In genomic region chr16:57795431-57795878, GRCh38 we compare ENCODE assay signal across 9 cellular contexts. TPM values are rescaled to one million over a fixed set of nuclear protein-coding genes. Genes with fewer than 3 reads are reported as not detected.
DNase-seq lines count a peak whose midpoint lies in the region; ATAC-seq, FAIRE-seq and TF ChIP-seq lines count a peak whose summit lies in the region.
"Had no signal": no experiment of that assay in that cellular context is flagged by ENCODE, and none has a peak within 500 bp of the region (broad histone marks: within the 10 kb centered on the region; RNA-seq: fewer than 3 reads in every experiment).

No MANE protein-coding gene starts in this region.

- no peaks in the 10 kb centered on the region for H3K79me2 ChIP-seq in GM23338 (replicated peaks; ENCODE audit: insufficient read depth)

- H2AFZ ChIP-seq in GM23338, result peak overlapping the region; percentile 87; the same call in 1 of the 2 replicates

- H3K36me3 ChIP-seq in GM23338 (ENCODE audit: insufficient read depth), result no peaks in the 10 kb centered on the region

- H3K27me3 Mint-ChIP-seq in GM23338 (ENCODE audit: insufficient read depth, low read depth, poor library complexity), result peaks cover 17% of the 10 kb centered on the region
- peaks cover 7% of the 10 kb centered on the region for H3K27me3 Mint-ChIP-seq in activated CD8-positive, alpha-beta T cell treated with anti-CD3 and anti-CD28 coated beads, Interleukin-2, amount 10 ng/mL, durations not matched to agents 7 days and 5 days (ENCODE audit: low read depth)
- H3K27me3 Mint-ChIP-seq in stimulated activated naive CD8-positive, alpha-beta T cell treated with anti-CD3 and anti-CD28 coated beads, Interleukin-15, amount 100 ng/mL, for 72 hours, result peaks cover 18% of the 10 kb centered on the region

- H3K4me1 ChIP-seq in GM23338 (ENCODE audit: insufficient read depth), result peaks cover 25% of the 10 kb centered on the region

- 0 out of 2 replicates have a peak overlapping the region, but pooled peaks have one; percentile 45 for H3K27ac ChIP-seq in GM23338 (ENCODE audit: low read depth)

- H3K4me3 Mint-ChIP-seq in GM23338, result no peak overlapping the region
- no peak overlapping the region for H3K4me3 Mint-ChIP-seq in activated CD8-positive, alpha-beta T cell treated with anti-CD3 and anti-CD28 coated beads, Interleukin-2, amount 10 ng/mL, durations not matched to agents 7 days and 5 days
- H3K4me3 Mint-ChIP-seq in stimulated activated naive CD8-positive, alpha-beta T cell treated with anti-CD3 and anti-CD28 coated beads, Interleukin-15, amount 100 ng/mL, for 72 hours, result no peak overlapping the region

- peak; percentile 55 for ATAC-seq in GM23338
- peak; percentile 60 for ATAC-seq in activated CD8-positive, alpha-beta T cell treated with anti-CD3 and anti-CD28 coated beads, Interleukin-2, amount 10 ng/mL, durations not matched to agents 7 days and 5 days
- ATAC-seq in left ventricle myocardium superior, result peak; percentile 15
- peak; percentile 60 for ATAC-seq in stimulated activated naive CD8-positive, alpha-beta T cell treated with anti-CD3 and anti-CD28 coated beads, Interleukin-15, amount 100 ng/mL, for 72 hours
- no peak for ATAC-seq in GM19397 (IDR thresholded peaks at IDR 0.05; ENCODE audit: unreplicated experiment)

- H3K9me3 Mint-ChIP-seq in GM23338, result no peaks in the 10 kb centered on the region
- no peaks in the 10 kb centered on the region for H3K9me3 Mint-ChIP-seq in activated CD8-positive, alpha-beta T cell treated with anti-CD3 and anti-CD28 coated beads, Interleukin-2, amount 10 ng/mL, durations not matched to agents 7 days and 5 days (ENCODE audit: insufficient read depth)
- H3K9me3 Mint-ChIP-seq in stimulated activated naive CD8-positive, alpha-beta T cell treated with anti-CD3 and anti-CD28 coated beads, Interleukin-15, amount 100 ng/mL, for 72 hours, result no peaks in the 10 kb centered on the region

- no peaks in the 10 kb centered on the region for H3K27me3 ChIP-seq in GM23338 (ENCODE audit: insufficient read depth)

- no peak overlapping the region; the same call in 1 of the 2 replicates for H3K4me2 ChIP-seq in GM23338

- intact Hi-C loops in left ventricle myocardium superior (cut with micrococcal nuclease), result no loop called here

- FAIRE-seq in D721Med (lab: Jason Lieb, UNC), result no peak

- no peak overlapping the region; the same call in 1 of the 2 replicates for H3K27ac Mint-ChIP-seq in GM23338
- no peak overlapping the region for H3K27ac Mint-ChIP-seq in activated CD8-positive, alpha-beta T cell treated with anti-CD3 and anti-CD28 coated beads, Interleukin-2, amount 10 ng/mL, durations not matched to agents 7 days and 5 days
- H3K27ac Mint-ChIP-seq in stimulated activated naive CD8-positive, alpha-beta T cell treated with anti-CD3 and anti-CD28 coated beads, Interleukin-15, amount 100 ng/mL, for 72 hours, result no peak overlapping the region

- TF ChIP-seq CTCF in D721Med (IDR thresholded peaks at IDR 0.05; ENCODE audit: insufficient read depth, missing control alignments) (peak; percentile 54), GM23338 (conservative IDR thresholded peaks at IDR 0.05; ENCODE audit: low read depth in 2 of 2) (peak; percentile 62 to 66)

- H3F3A ChIP-seq in GM23338 (replicated peaks; ENCODE audit: low read depth), result peaks cover 4% of the 10 kb centered on the region; the same call in 1 of the 2 replicates

- no peaks in the 10 kb centered on the region for H3K9me2 ChIP-seq in GM23338 (ENCODE audit: insufficient read depth)

- H4K20me1 ChIP-seq in GM23338 (replicated peaks; ENCODE audit: insufficient read depth), result no peaks in the 10 kb centered on the region; the same call in 1 of the 2 replicates

- H3K36me3 Mint-ChIP-seq in GM23338 (ENCODE audit: low read depth), result no peaks in the 10 kb centered on the region; the same call in 2 of the 3 replicates
- no peaks in the 10 kb centered on the region for H3K36me3 Mint-ChIP-seq in activated CD8-positive, alpha-beta T cell treated with anti-CD3 and anti-CD28 coated beads, Interleukin-2, amount 10 ng/mL, durations not matched to agents 7 days and 5 days (ENCODE audit: low read depth)

- POLR2A ChIA-PET in activated CD8-positive, alpha-beta T cell treated with anti-CD3 and anti-CD28 coated beads, Interleukin-2, amount 10 ng/mL, durations not matched to agents 7 days and 5 days (lab: Charles Lee), result no interaction called here

- H3K4me3 ChIP-seq in GM23338, result no peak overlapping the region

- peaks cover 33% of the 10 kb centered on the region for H3K4me1 Mint-ChIP-seq in GM23338
- H3K4me1 Mint-ChIP-seq in activated CD8-positive, alpha-beta T cell treated with anti-CD3 and anti-CD28 coated beads, Interleukin-2, amount 10 ng/mL, durations not matched to agents 7 days and 5 days (ENCODE audit: low read depth), result peaks cover 17% of the 10 kb centered on the region
- peaks cover 24% of the 10 kb centered on the region for H3K4me1 Mint-ChIP-seq in stimulated activated naive CD8-positive, alpha-beta T cell treated with anti-CD3 and anti-CD28 coated beads, Interleukin-15, amount 100 ng/mL, for 72 hours

- CTCF ChIA-PET in activated CD8-positive, alpha-beta T cell treated with anti-CD3 and anti-CD28 coated beads, Interleukin-2, amount 10 ng/mL, durations not matched to agents 7 days and 5 days (lab: Charles Lee), result interaction anchor here (0.8 to 1.5 kb wide), 4 partner anchors 8 to 43 kb away, joined by 3 to 4 read pairs (median 4); no protein-coding TSS in a partner anchor

- no peak for DNase-seq in D721Med (ENCODE audit: insufficient read length, low spot score)
- DNase-seq in GM23338 (ENCODE audit: low spot score), result peak; percentile 86
- DNase-seq in NCI-H460 (ENCODE audit: extremely low read depth, low read depth), result peak; percentile 70
- DNase-seq in activated CD8-positive, alpha-beta T cell treated with anti-CD3 and anti-CD28 coated beads, Interleukin-2, amount 10 ng/mL, durations not matched to agents 7 days and 5 days, result peak; percentile 60
- DNase-seq in left ventricle myocardium superior, result no peak
- DNase-seq in stimulated activated naive CD8-positive, alpha-beta T cell treated with anti-CD3 and anti-CD28 coated beads, Interleukin-15, amount 100 ng/mL, for 72 hours, result no peak
- DNase-seq in T-helper 9 cell, result no peak

TF ChIP-seq in GM23338, 12 proteins besides CTCF, POLR2A, EP300 and RAD21 (continues in another document):
- TF ChIP-seq EZH2 (IDR thresholded peaks at IDR 0.05; ENCODE audit: low read depth, unreplicated experiment), result no peak

RNA-seq across cellular contexts. Expression of gene KIFC3, which starts 6.8 kb away (rescaled TPM):
- total RNA-seq in GM23338 (2014; rRNA removed; shearing (Covaris generic)), result 11.5 and 12.5 TPM in 2 replicates
- 4.4 and 6.6 TPM in 2 replicates for polyA plus RNA-seq in GM23338 (2016; fragmentation: Nextera tagmentation; extraction: Ambion mirVana)
- total RNA-seq in NCI-H460 (2014; rRNA removed; shearing (Covaris generic)), result 300 and 301 TPM in 2 replicates
- polyA plus RNA-seq in NCI-H460 (2014; cell fraction: nucleus; rRNA removed), result 709 and 845 TPM in 2 replicates
- under 1 TPM in 1 of 2 experiments, not detected in 1; 0.53 TPM for total RNA-seq in activated CD8-positive, alpha-beta T cell treated with anti-CD3 and anti-CD28 coated beads, Interleukin-2, amount 10 ng/mL, durations not matched to agents 7 days and 5 days
- 52.6 TPM for total RNA-seq in left ventricle myocardium superior
- total RNA-seq: T-helper 1 cell treated with Interleukin-12 subunit alpha and Interleukin-12 subunit beta and Interleukin-4 antibody, amounts not matched to agents 30 ng/mL and 1 ng/mL, for 36 hours had no signal

RNA-seq across cellular contexts. Expression of gene KATNB1, which starts 59.9 kb away (rescaled TPM):
- 65.9 and 68.6 TPM in 2 replicates for total RNA-seq in GM23338 (2014; rRNA removed; shearing (Covaris generic))
- polyA plus RNA-seq in GM23338 (2016; fragmentation: Nextera tagmentation; extraction: Ambion mirVana), result 28.3 and 31.4 TPM in 2 replicates
- total RNA-seq in NCI-H460 (2014; rRNA removed; shearing (Covaris generic)), result 64.7 and 67.2 TPM in 2 replicates
- polyA plus RNA-seq in NCI-H460 (2014; cell fraction: nucleus; rRNA removed), result 127 and 131 TPM in 2 replicates
- total RNA-seq in activated CD8-positive, alpha-beta T cell treated with anti-CD3 and anti-CD28 coated beads, Interleukin-2, amount 10 ng/mL, durations not matched to agents 7 days and 5 days, result 10 to 100 TPM; 36.3 to 36.7 TPM
- 9.3 TPM for total RNA-seq in left ventricle myocardium superior

Comparison
In these comparisons a context has a peak if more than half of its experiments do, and no peak if none do; other contexts are left out.
1. DNase-seq: peak in GM23338 (single experiment), NCI-H460 (single experiment) and activated CD8-positive, alpha-beta T cell treated with anti-CD3 and anti-CD28 coated beads, Interleukin-2, amount 10 ng/mL, durations not matched to agents 7 days and 5 days (single experiment); none in D721Med (single experiment), left ventricle myocardium superior (single experiment), stimulated activated naive CD8-positive, alpha-beta T cell treated with anti-CD3 and anti-CD28 coated beads, Interleukin-15, amount 100 ng/mL, for 72 hours (0 of 2) and T-helper 9 cell (single experiment).